In the genomic region with DNA sequence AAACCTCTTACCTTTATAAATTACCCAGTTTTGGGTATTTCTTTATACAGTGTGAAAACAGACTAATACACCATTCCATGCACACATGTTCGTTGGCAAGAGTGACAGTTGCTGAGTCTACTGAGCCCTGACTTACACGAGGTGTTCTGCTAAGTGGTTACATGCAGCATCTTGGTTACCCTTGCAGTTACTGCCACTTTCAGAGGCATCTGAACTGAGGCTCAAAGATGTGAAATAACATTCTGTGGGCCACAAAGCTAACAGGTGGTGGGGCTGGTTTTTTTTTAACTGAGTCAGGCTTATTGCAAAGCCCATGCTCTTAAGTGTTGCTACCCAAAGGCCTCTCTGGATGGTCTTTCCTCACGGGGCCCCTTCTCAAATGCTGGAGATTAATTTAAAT, we compare ENCODE assay signal across 21 cellular contexts. TPM values are rescaled to one million over a fixed set of nuclear protein-coding genes. Genes with fewer than 3 reads are reported as not detected.
DNase-seq lines count a peak whose midpoint lies in the region; ATAC-seq and TF ChIP-seq lines count a peak whose summit lies in the region.
"Had no signal": no experiment of that assay in that cellular context is flagged by ENCODE, and none has a peak within 500 bp of the region (broad histone marks: within the 10 kb centered on the region; RNA-seq: fewer than 3 reads in every experiment).

No MANE protein-coding gene starts in this region.

- no peak overlapping the region for H3K9ac ChIP-seq in BLaER1

- DNase-seq in GM12865 (ENCODE audit: low read depth) (peak; percentile 25), RWPE2 (ENCODE audit: low spot score) (no peak), neural crest cell (ENCODE audit: low read depth, low spot score) (no peak), NCI-H2081 treated with DMSO at 0.1 percent for 48 hours (lab: John Stamatoyannopoulos, UW) (no peak), NCI-H2081 (lab: John Stamatoyannopoulos, UW) (no peak), GM19240 (ENCODE audit: insufficient read length, low spot score) (no peak)
- DNase-seq: DMS153, MM.1S, NCI-H1092 treated with DMSO at 0.1 percent for 48 hours, NCI-H1694, NCI-H345, NCI-H526 treated with DMSO at 0.1 percent for 48 hours, Peyer's patch, Right ventricle myocardium superior had no signal

- no peaks in the 10 kb centered on the region for H4K20me1 ChIP-seq in BLaER1

- peak overlapping the region; percentile 62 for H3K4me2 ChIP-seq in BLaER1

- TF ChIP-seq CTCF in GM12865 (IDR thresholded peaks at IDR 0.05; ENCODE audit: insufficient read depth, low read depth, low read length, missing control alignments) (no peak), RWPE2 (IDR thresholded peaks at IDR 0.05; ENCODE audit: poor library complexity, severe bottlenecking) (no peak), neural crest cell (conservative IDR thresholded peaks at IDR 0.05) (no peak)

- H3K36me3 ChIP-seq in BLaER1 (no peaks in the 10 kb centered on the region), RWPE2 (ENCODE audit: low read depth) (no peaks in the 10 kb centered on the region)
- H3K36me3 ChIP-seq: Peyer's patch had no signal

- no peaks in the 10 kb centered on the region for H3K4me1 Mint-ChIP-seq in neural crest cell

- peaks cover 6% of the 10 kb centered on the region for H3K9me3 Mint-ChIP-seq in neural crest cell

- H3K4me3 Mint-ChIP-seq in neural crest cell, result no peak overlapping the region
- H3K4me3 Mint-ChIP-seq: CD14-positive monocyte had no signal

- H3K27me3 ChIP-seq in BLaER1 (no peaks in the 10 kb centered on the region), RWPE2 (ENCODE audit: insufficient read depth, poor library complexity, severe bottlenecking) (no peaks in the 10 kb centered on the region)
- H3K27me3 ChIP-seq: Peyer's patch had no signal

- H3K4me3 ChIP-seq in BLaER1, result no peak overlapping the region
- no peak overlapping the region for H3K4me3 ChIP-seq in GM12865 (ENCODE audit: low read depth, low read length)
- H3K4me3 ChIP-seq in RWPE2 (ENCODE audit: severe bottlenecking), result no peak overlapping the region
- H3K4me3 ChIP-seq: Peyer's patch, SK-N-MC had no signal

- peaks cover 10% of the 10 kb centered on the region for H3K27me3 Mint-ChIP-seq in neural crest cell (ENCODE audit: low read depth)

- H3K27ac Mint-ChIP-seq in neural crest cell (ENCODE audit: unreplicated experiment), result peak overlapping the region; percentile 57
- H3K27ac Mint-ChIP-seq: CD14-positive monocyte had no signal

- H3K4me1 ChIP-seq in BLaER1 (peaks cover 24% of the 10 kb centered on the region), RWPE2 (ENCODE audit: insufficient read depth, poor library complexity, severe bottlenecking) (peaks cover 16% of the 10 kb centered on the region)
- H3K4me1 ChIP-seq: Caco-2, Peyer's patch had no signal

- H3K27ac ChIP-seq in BLaER1, result peak overlapping the region; percentile 11; the same call in 1 of the 2 replicates
- H3K27ac ChIP-seq in RWPE2 (ENCODE audit: poor library complexity, severe bottlenecking), result peak overlapping the region; percentile 48
- H3K27ac ChIP-seq: Peyer's patch, SK-N-MC had no signal

- no peak for ATAC-seq in RWPE2 (ENCODE audit: low read depth)
- ATAC-seq: HepG2 had no signal

- H3K36me3 Mint-ChIP-seq in neural crest cell (ENCODE audit: low read depth), result peaks cover 2% of the 10 kb centered on the region
- H3K36me3 Mint-ChIP-seq: CD14-positive monocyte had no signal

- H3K9me3 ChIP-seq in BLaER1 (peaks cover 55% of the 10 kb centered on the region), RWPE2 (ENCODE audit: severe bottlenecking) (peaks cover 6% of the 10 kb centered on the region)

RNA-seq across cellular contexts. Expression of gene GTSF1L, which starts 54.4 kb away (rescaled TPM):
- total RNA-seq in neural crest cell, result not detected in 2 replicates
- total RNA-seq: A673, Caco-2, H4, HepG2, Peyer's patch, Right ventricle myocardium superior had no signal
